Comparison of ENCODE assay signal across 13 cellular contexts in the genomic region with DNA sequence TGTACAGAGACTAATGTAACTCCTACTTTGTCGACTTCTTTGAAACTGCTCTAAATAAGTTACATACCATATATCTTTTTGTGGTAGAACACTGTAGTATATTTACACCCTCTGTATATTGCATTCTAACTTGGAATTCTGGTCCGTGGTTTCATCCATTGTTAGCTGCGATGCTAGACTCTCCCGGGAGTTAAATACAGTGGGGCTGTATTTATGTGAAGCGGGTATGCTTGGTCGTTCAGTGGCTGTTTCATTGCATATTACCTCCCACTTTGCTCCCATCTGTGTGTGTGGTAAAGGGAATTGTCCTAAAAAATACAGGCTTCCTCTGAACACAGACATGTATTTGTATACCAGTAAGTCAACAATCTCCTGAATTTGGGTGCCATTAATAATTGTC.
"Had no signal": no experiment of that assay in that cellular context is flagged by ENCODE, and none has a peak within 500 bp of the region (broad histone marks: within the 10 kb centered on the region; RNA-seq: fewer than 3 reads in every experiment).

No MANE protein-coding gene starts in this region.

- H3K27me3 ChIP-seq: adrenal gland, sigmoid colon, upper lobe of left lung had no signal

- H3K4me1 ChIP-seq: adrenal gland, upper lobe of left lung had no signal

- H3K27ac ChIP-seq: adrenal gland, sigmoid colon, thoracic aorta, upper lobe of left lung had no signal

- H3K9me3 ChIP-seq: sigmoid colon, thoracic aorta, upper lobe of left lung had no signal

- H3K36me3 ChIP-seq: adrenal gland, sigmoid colon, thoracic aorta, upper lobe of left lung had no signal

- H3K4me3 ChIP-seq: adrenal gland, sigmoid colon, thoracic aorta, upper lobe of left lung had no signal

- DNase-seq: activated CD4-positive, alpha-beta memory T cell treated with anti-CD3 and anti-CD28 coated beads for 36 hours; activated CD4-positive, alpha-beta T cell treated with anti-CD3 and anti-CD28 coated beads for 36 hours; activated gamma-delta T cell treated with Interleukin-2 at 50 U/mL for 16 hours; activated T-cell treated with anti-CD3 and anti-CD28 coated beads for 4 hours; adrenal gland; cerebellar nuclear complex; cortex of kidney; erythroblast; kidney; sigmoid colon; stimulated activated CD4-positive, alpha-beta T cell treated with anti-CD3 and anti-CD28 coated beads, Interleukin-4, amount 100 ng/mL, for 24 hours; upper lobe of left lung had no signal
